In the genomic region with DNA sequence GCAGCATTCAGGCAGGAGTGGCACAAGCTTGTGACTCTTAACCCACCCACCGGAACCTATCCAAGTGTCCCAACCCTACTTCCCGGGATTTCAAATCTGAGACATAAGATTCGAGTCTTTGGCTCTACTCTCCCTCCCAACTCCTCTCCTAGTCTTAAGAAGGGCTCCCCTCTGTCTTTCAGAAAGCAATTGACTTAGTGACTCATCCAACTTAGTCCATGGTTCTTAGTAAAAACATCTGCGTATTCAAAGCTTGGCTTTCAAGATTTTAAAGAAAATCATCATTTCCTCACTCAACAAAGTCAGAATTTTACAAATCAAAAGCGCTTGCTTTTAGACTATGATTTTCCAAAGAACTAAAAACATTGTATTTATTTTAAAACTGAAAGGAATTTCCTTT, we compare ENCODE assay signal across 21 cellular contexts.
A peak's percentile ranks its signal among the peaks of the same experiment; 100 is the strongest.
DNase-seq lines count a peak whose midpoint lies in the region; FAIRE-seq and TF ChIP-seq lines count a peak whose summit lies in the region.
"Had no signal": no experiment of that assay in that cellular context is flagged by ENCODE, and none has a peak within 500 bp of the region (broad histone marks: within the 10 kb centered on the region; RNA-seq: fewer than 3 reads in every experiment).

No MANE protein-coding gene starts in this region.

- peak overlapping the region; percentile 19; the same call in 1 of the 2 replicates for H2BK15ac ChIP-seq in H1 (ENCODE audit: low read length)

- H3K23ac ChIP-seq in H1 (ENCODE audit: insufficient read length): no peak overlapping the region

- no peaks in the 10 kb centered on the region for H3K79me1 ChIP-seq in H1 (ENCODE audit: low read depth, low read length)

- H3K79me2 ChIP-seq in H1 (ENCODE audit: control insufficient read depth in 1 of 2, insufficient read depth in 2 of 2, low read length in 2 of 2): no peaks in the 10 kb centered on the region

- H2BK20ac ChIP-seq in H1 (ENCODE audit: low read length): peak overlapping the region; percentile 72; the same call in 1 of the 2 replicates

- H2AK5ac ChIP-seq in H1 (ENCODE audit: low read depth, low read length): no peak overlapping the region

- no peak for TF ChIP-seq CTCF in H1 (IDR thresholded peaks at IDR 0.05; ENCODE audit: control extremely low read depth in 1 of 3, insufficient read depth in 1 of 3, low read depth in 1 of 3, low read length in 3 of 3)

- peak overlapping the region; percentile 73 for H3K18ac ChIP-seq in H1 (ENCODE audit: extremely low read depth, low read length)

- CTCF ChIA-PET in H1 (lab: Charles Lee; ENCODE audit: partially characterized antibody): interaction anchor here (0.6 to 1.3 kb wide), 2 partner anchors 28 to 226 kb away, joined by 3 read pairs; no protein-coding TSS in a partner anchor

- 0 out of 2 replicates have a peak overlapping the region, but pooled peaks have one; percentile 72 for H2AFZ ChIP-seq in H1 (ENCODE audit: low read length)

- H3K9ac ChIP-seq in H1 (replicated peaks in 1 of 4; ENCODE audit: extremely low read depth in 1 of 4, low read depth in 3 of 4, low read length in 3 of 4) (no peak overlapping the region), iPS-15b (ENCODE audit: low read depth, low read length) (peak overlapping the region; percentile 50)

- H3K36me3 ChIP-seq in HAP-1 (replicated peaks): no peaks in the 10 kb centered on the region
- H3K36me3 ChIP-seq in H1 (ENCODE audit: control insufficient read depth in 2 of 4, insufficient read depth in 4 of 4, low read length in 3 of 4): no peaks in the 10 kb centered on the region
- H3K36me3 ChIP-seq in iPS-15b (ENCODE audit: control insufficient read depth, insufficient read depth, low read length): no peaks in the 10 kb centered on the region

- H3K4me1 ChIP-seq in HAP-1 (peaks cover 13% of the 10 kb centered on the region), H1 (replicated peaks in 1 of 4; ENCODE audit: control insufficient read depth in 3 of 4, insufficient read depth in 4 of 4, low read length in 3 of 4) (peaks cover 0 to 6% (median 3%) of the 10 kb centered on the region in 4 experiments; a peak in 2 of 7 replicates), iPS-15b (ENCODE audit: control insufficient read depth, insufficient read depth, low read length) (peaks cover 14% of the 10 kb centered on the region)

- TF ChIP-seq EP300 in H1 (IDR thresholded peaks at IDR 0.05; ENCODE audit: borderline replicate concordance in 1 of 2, low read depth in 2 of 2, low read length in 2 of 2): no peak

- no peak overlapping the region for H4K8ac ChIP-seq in H1 (ENCODE audit: extremely low read depth, insufficient read depth, low read length)

- H3K27ac ChIP-seq in H1 (ENCODE audit: low read depth, low read length): no peak overlapping the region

- H3K4ac ChIP-seq in H1 (replicated peaks; ENCODE audit: insufficient read length, low read depth, low read length): no peak overlapping the region

- H3K23me2 ChIP-seq in H1 (ENCODE audit: low read depth, low read length): no peaks in the 10 kb centered on the region

- no peak overlapping the region for H3K56ac ChIP-seq in H1 (replicated peaks; ENCODE audit: insufficient read length, low read depth, low read length)

- peak overlapping the region; percentile 51 for H2BK120ac ChIP-seq in H1 (replicated peaks; ENCODE audit: low read depth, low read length)

- TF ChIP-seq POLR2A in H1 (IDR thresholded peaks at IDR 0.05; ENCODE audit: control extremely low read depth in 1 of 2, low read depth in 2 of 2, low read length in 2 of 2): no peak

- H3K27me3 ChIP-seq in HAP-1 (ENCODE audit: low read depth) (no peaks in the 10 kb centered on the region), H1 (replicated peaks in 1 of 4; ENCODE audit: control insufficient read depth in 3 of 4, extremely low read depth in 1 of 4, insufficient read depth in 3 of 4, low read length in 3 of 4) (no peaks in the 10 kb centered on the region), iPS-15b (ENCODE audit: control insufficient read depth, insufficient read depth, low read length) (no peaks in the 10 kb centered on the region)

- H3K9me3 ChIP-seq in HAP-1: no peaks in the 10 kb centered on the region
- no peaks in the 10 kb centered on the region for H3K9me3 ChIP-seq in H1 (ENCODE audit: insufficient read depth in 2 of 2, low read depth in 1 of 2, low read length in 1 of 2)
- no peaks in the 10 kb centered on the region for H3K9me3 ChIP-seq in iPS-15b (ENCODE audit: control insufficient read depth, insufficient read depth, low read length)

- FAIRE-seq in H1 (lab: Jason Lieb, UNC): peak; percentile 28
- FAIRE-seq: GM12892, H54 had no signal

- H3K4me3 ChIP-seq in HAP-1: no peak overlapping the region
- no peak overlapping the region for H3K4me3 ChIP-seq in H1 (ENCODE audit: extremely low read depth in 1 of 4, insufficient read depth in 2 of 4, low read depth in 3 of 4, low read length in 4 of 4)
- H3K4me3 ChIP-seq in iPS-15b (ENCODE audit: low read depth, low read length): no peak overlapping the region

- peak overlapping the region; percentile 6 for H3K14ac ChIP-seq in H1 (ENCODE audit: insufficient read length)

- in situ Hi-C loops in HAP-1 (cut with MboI; ENCODE audit: low sequenced_read_pairs): no loop called here

- no peak for TF ChIP-seq RAD21 in H1 (IDR thresholded peaks at IDR 0.05 in 1 of 2, conservative IDR thresholded peaks at IDR 0.05 in 1 of 2; ENCODE audit: low read depth in 2 of 2, low read length in 2 of 2)

- H4K5ac ChIP-seq in H1 (ENCODE audit: insufficient read length, low read depth, low read length): no peak overlapping the region

- H4K91ac ChIP-seq in H1 (replicated peaks; ENCODE audit: insufficient read length, low read length): peak overlapping the region; percentile 58

- no peak overlapping the region for H3K4me2 ChIP-seq in H1 (ENCODE audit: insufficient read depth in 1 of 2, low read depth in 2 of 2, low read length in 2 of 2)

- H4K20me1 ChIP-seq in H1 (replicated peaks in 1 of 2; ENCODE audit: control insufficient read depth in 1 of 2, insufficient read depth in 2 of 2, low read length in 2 of 2): no peaks in the 10 kb centered on the region

- WGBS in H1 (ENCODE audit: extremely low coverage in 1 of 2, insufficient coverage in 1 of 2, insufficient read length in 1 of 2, insufficient replicate concordance in 2 of 2, low coverage in 1 of 2, low lambda C conversion rate in 2 of 2, missing lambda C conversion rate in 1 of 2), 2 experiments: 74% methylated on average over 5 of the region's 5 CpGs; no CpG with 5 or more reads in 1 of the 2 experiments

- DNase-seq in HAP-1 (ENCODE audit: low spot score in 2 of 2) (peak; percentile 32 to 63), H1 (ENCODE audit: low read depth in 1 of 2, low spot score in 2 of 2) (no peak), SKM-1 treated with dmso at 0.1 percent for 144 hours (lab: John Stamatoyannopoulos, UW; ENCODE audit: unreplicated experiment) (no peak), middle frontal gyrus (ENCODE audit: extremely low spot score, low spot score) (no peak)
- DNase-seq in effector CD8-positive, alpha-beta T cell (lab: John Stamatoyannopoulos, UW): no peak
- DNase-seq in stimulated activated CD4-positive, alpha-beta T cell treated with anti-CD3 and anti-CD28 coated beads, Interleukin-4, amount 100 ng/mL, for 4 hours: no peak
- DNase-seq: ACHN; AML-193; DMS 273 treated with DMSO at 0.1 percent for 48 hours; GF-D8; KBM-7; NCI-H1417 treated with DMSO at 0.1 percent for 48 hours; NCI-H2029; NCI-H2171; NCI-H446; NK-92 treated with Interleukin-12 subunit alpha and Interleukin-12 subunit beta, amount 100 ng/mL, for 24 hours; OCI-M1; RPMI8226 had no signal

- H2BK12ac ChIP-seq in H1 (ENCODE audit: low read depth, low read length): peak overlapping the region; percentile 93; the same call in 1 of the 2 replicates

- peak overlapping the region; percentile 49; the same call in 1 of the 2 replicates for H2BK5ac ChIP-seq in H1 (ENCODE audit: low read depth, low read length)

- POLR2A ChIA-PET in H1 (lab: Charles Lee; ENCODE audit: partially characterized antibody): interaction anchor here (1.4 kb wide), 1 partner anchor 18 kb away, joined by 3 read pairs; no protein-coding TSS in a partner anchor

TF ChIP-seq in H1, 55 proteins besides CTCF, POLR2A, EP300 and RAD21:
- no peak for TF ChIP-seq MAFK (IDR thresholded peaks at IDR 0.05; ENCODE audit: low read depth, low read length)
- peak; percentile 64 for TF ChIP-seq JUND (IDR thresholded peaks at IDR 0.05; ENCODE audit: low read length)

Comparison
In these comparisons a context has a peak if more than half of its experiments do, and no peak if none do; other contexts are left out.
1. DNase-seq: peak in HAP-1 (2 of 2); none in H1 (0 of 2), effector CD8-positive, alpha-beta T cell (single experiment), SKM-1 treated with dmso at 0.1 percent for 144 hours (single experiment), middle frontal gyrus (single experiment) and stimulated activated CD4-positive, alpha-beta T cell treated with anti-CD3 and anti-CD28 coated beads, Interleukin-4, amount 100 ng/mL, for 4 hours (0 of 2).